8 cellular contexts compared by ENCODE assay signal in genomic region chr11:65134240-65134951, GRCh38. TPM values are rescaled to one million over a fixed set of nuclear protein-coding genes. Genes with fewer than 3 reads are reported as not detected.
DNase-seq lines count a peak whose midpoint lies in the region; ATAC-seq, FAIRE-seq and TF ChIP-seq lines count a peak whose summit lies in the region.

TSS of gene SYVN1 (minus strand) at chr11:65134519. CDS start at chr11:65133601, 918 bp downstream.

- TF ChIP-seq CTCF in coronary artery (IDR thresholded peaks at IDR 0.05) (no peak), left lung (IDR thresholded peaks at IDR 0.05) (no peak)

- peaks cover 21% of the 10 kb centered on the region for H3K36me3 Mint-ChIP-seq in activated CD4-positive, alpha-beta T cell treated with anti-CD3 and anti-CD28 coated beads, Interleukin-2, amount 10 ng/mL, durations not matched to agents 24 days and 14 days (ENCODE audit: low read depth)

- no peak for FAIRE-seq in GM19239 (lab: Jason Lieb, UNC)

- H3K4me1 Mint-ChIP-seq in activated CD4-positive, alpha-beta T cell treated with anti-CD3 and anti-CD28 coated beads, Interleukin-2, amount 10 ng/mL, durations not matched to agents 24 days and 14 days = peaks cover 31% of the 10 kb centered on the region

- peak within 1 kb of the TSS; percentile 94 to 98 for H3K27ac ChIP-seq in coronary artery
- H3K27ac ChIP-seq in left lung = peak within 1 kb of the TSS; percentile 98

- H3K27ac Mint-ChIP-seq in activated CD4-positive, alpha-beta T cell treated with anti-CD3 and anti-CD28 coated beads, Interleukin-2, amount 10 ng/mL, durations not matched to agents 24 days and 14 days = peak within 1 kb of the TSS; percentile 97

- no peaks in the 10 kb centered on the region for H3K9me3 ChIP-seq in left lung

- peaks cover 0 to 36% of the 10 kb centered on the region in 2 donors for H3K36me3 ChIP-seq in left lung

- H3K4me1 ChIP-seq in left lung = peaks cover 16 to 32% of the 10 kb centered on the region in 2 donors

- H3K4me3 ChIP-seq in coronary artery (peak within 1 kb of the TSS; percentile 83), left lung (peak within 1 kb of the TSS; percentile 84 to 98)

- H3K4me3 Mint-ChIP-seq in activated CD4-positive, alpha-beta T cell treated with anti-CD3 and anti-CD28 coated beads, Interleukin-2, amount 10 ng/mL, durations not matched to agents 24 days and 14 days = peak within 1 kb of the TSS; percentile 92

- ATAC-seq in HG03442 (IDR thresholded peaks at IDR 0.05; ENCODE audit: unreplicated experiment) (peak; percentile 52), left lung (peak; percentile 90)

- intact Hi-C loops in activated CD4-positive, alpha-beta T cell treated with anti-CD3 and anti-CD28 coated beads, Interleukin-2, amount 10 ng/mL, durations not matched to agents 24 days and 14 days (cut with micrococcal nuclease) = loop anchor here (1.0 kb wide), 2 partner anchors 12 to 17 kb away; partner anchors contain the start of genes FAU, MRPL49 and ZNHIT2
- intact Hi-C loops in left lung (cut with DNase I) = no loop called here

- no peaks in the 10 kb centered on the region for H3K27me3 ChIP-seq in left lung

- no peaks in the 10 kb centered on the region for H3K9me3 Mint-ChIP-seq in activated CD4-positive, alpha-beta T cell treated with anti-CD3 and anti-CD28 coated beads, Interleukin-2, amount 10 ng/mL, durations not matched to agents 24 days and 14 days

- no peaks in the 10 kb centered on the region for H3K27me3 Mint-ChIP-seq in activated CD4-positive, alpha-beta T cell treated with anti-CD3 and anti-CD28 coated beads, Interleukin-2, amount 10 ng/mL, durations not matched to agents 24 days and 14 days

- DNase-seq in Ammon's horn (ENCODE audit: low spot score) (peak; percentile 93), GM19239 (ENCODE audit: insufficient read length, low spot score) (peak; percentile 82), NCI-H526 treated with DMSO at 0.1 percent for 48 hours (lab: John Stamatoyannopoulos, UW) (peak; percentile 93), coronary artery (ENCODE audit: low spot score) (peak; percentile 95), left lung (peak; percentile 92 to 96)
- peak; percentile 98 for DNase-seq in activated CD4-positive, alpha-beta T cell treated with anti-CD3 and anti-CD28 coated beads, Interleukin-2, amount 10 ng/mL, durations not matched to agents 24 days and 14 days
- peak; percentile 86 to 89 for DNase-seq in stimulated activated CD4-positive, alpha-beta T cell treated with anti-CD3 and anti-CD28 coated beads, Interleukin-2, amount 100 ng/mL, for 48 hours

RNA-seq across cellular contexts. Expression of gene SYVN1, which starts in this region (rescaled TPM):
- total RNA-seq in activated CD4-positive, alpha-beta T cell treated with anti-CD3 and anti-CD28 coated beads, Interleukin-2, amount 10 ng/mL, durations not matched to agents 24 days and 14 days = 36.9 and 39.0 TPM in 2 replicates
- 10 to 100 TPM; 63.5 to 74.5 TPM for total RNA-seq in left lung

Comparison
In these comparisons a context has a peak if more than half of its experiments do, and no peak if none do; other contexts are left out.
1. Peak in every context shown above with its lines: DNase-seq, ATAC-seq, H3K4me3 ChIP-seq and H3K27ac ChIP-seq.